ENCODE assay signal across 1 cellular context in genomic region chr5:105274079-105274478, GRCh38.
TF ChIP-seq lines count a peak whose summit lies in the region.

No MANE protein-coding gene starts in this region.

TF ChIP-seq in GM12878, 131 proteins besides CTCF, POLR2A, EP300 and RAD21:
- no peak for TF ChIP-seq BCL3 (IDR thresholded peaks at IDR 0.05; ENCODE audit: borderline replicate concordance, insufficient read depth, low read depth, low read length, poor library complexity, severe bottlenecking)
- no peak for TF ChIP-seq BMI1 (IDR thresholded peaks at IDR 0.05; ENCODE audit: borderline replicate concordance)
- no peak for TF ChIP-seq CEBPB (IDR thresholded peaks at IDR 0.05; ENCODE audit: borderline replicate concordance in 1 of 2, low read depth in 2 of 2, low read length in 2 of 2)
- TF ChIP-seq NR2C2 (IDR thresholded peaks at IDR 0.05; ENCODE audit: borderline replicate concordance, control insufficient read depth, insufficient read length, low read depth): no peak
- TF ChIP-seq BRCA1 (IDR thresholded peaks at IDR 0.05; ENCODE audit: low read depth, low read length): no peak
- TF ChIP-seq HCFC1 (IDR thresholded peaks at IDR 0.05; ENCODE audit: low read length): no peak
- no peak for TF ChIP-seq USF2 (IDR thresholded peaks at IDR 0.05; ENCODE audit: borderline replicate concordance, low read depth, low read length)
- no peak for TF ChIP-seq ELK1 (IDR thresholded peaks at IDR 0.05; ENCODE audit: low read depth, low read length)
- no peak for TF ChIP-seq TAF1 (IDR thresholded peaks at IDR 0.05; ENCODE audit: borderline replicate concordance, low read depth, low read length)
- no peak for TF ChIP-seq ZNF384 (IDR thresholded peaks at IDR 0.05; ENCODE audit: borderline replicate concordance, low read depth, low read length)
- TF ChIP-seq SP1 (IDR thresholded peaks at IDR 0.05; ENCODE audit: low read depth, low read length): no peak
- TF ChIP-seq PBX3 (IDR thresholded peaks at IDR 0.05; ENCODE audit: insufficient replicate concordance, low read depth, low read length): no peak
- no peak for TF ChIP-seq PRDM15 (CRISPR knock-in tag; IDR thresholded peaks at IDR 0.05)
